In the genomic region with DNA sequence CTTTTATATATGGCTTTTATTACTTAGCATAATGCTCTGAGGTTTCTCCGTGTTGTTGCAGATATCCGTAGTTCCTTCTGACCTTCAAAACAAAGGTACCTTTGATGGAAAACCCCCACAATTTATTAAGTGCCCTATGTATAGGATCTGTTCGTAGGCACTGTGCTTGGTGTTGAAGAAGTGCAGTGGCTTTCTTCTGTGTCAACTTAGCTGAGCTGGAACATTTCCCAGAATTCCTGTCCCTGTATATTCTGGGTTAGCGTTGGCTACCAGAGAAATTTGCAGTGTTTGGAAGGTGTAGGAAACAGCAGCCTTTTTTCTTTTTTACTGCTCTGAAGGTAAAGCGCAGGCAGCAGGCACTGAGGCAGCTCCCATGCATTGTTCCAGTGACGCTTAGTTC, we compare ENCODE assay signal across 1 cellular context.
TF ChIP-seq lines count a peak whose summit lies in the region.

No MANE protein-coding gene starts in this region.

TF ChIP-seq in HepG2, 621 proteins besides CTCF, POLR2A, EP300 and RAD21:
- TF ChIP-seq HMG20A (CRISPR knock-in tag; IDR thresholded peaks at IDR 0.05; ENCODE audit: borderline replicate concordance), result no peak
- TF ChIP-seq, protein P1, sequence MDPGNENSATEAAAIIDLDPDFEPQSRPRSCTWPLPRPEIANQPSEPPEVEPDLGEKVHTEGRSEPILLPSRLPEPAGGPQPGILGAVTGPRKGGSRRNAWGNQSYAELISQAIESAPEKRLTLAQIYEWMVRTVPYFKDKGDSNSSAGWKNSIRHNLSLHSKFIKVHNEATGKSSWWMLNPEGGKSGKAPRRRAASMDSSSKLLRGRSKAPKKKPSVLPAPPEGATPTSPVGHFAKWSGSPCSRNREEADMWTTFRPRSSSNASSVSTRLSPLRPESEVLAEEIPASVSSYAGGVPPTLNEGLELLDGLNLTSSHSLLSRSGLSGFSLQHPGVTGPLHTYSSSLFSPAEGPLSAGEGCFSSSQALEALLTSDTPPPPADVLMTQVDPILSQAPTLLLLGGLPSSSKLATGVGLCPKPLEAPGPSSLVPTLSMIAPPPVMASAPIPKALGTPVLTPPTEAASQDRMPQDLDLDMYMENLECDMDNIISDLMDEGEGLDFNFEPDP (CRISPR knock-in tag; conservative IDR thresholded peaks at IDR 0.05), result 0 out of 2 replicates have a peak, but pooled peaks have one; percentile 50
- peak; percentile 31; the same call in 1 of the 2 replicates for TF ChIP-seq ZNF143 (CRISPR knock-in tag; IDR thresholded peaks at IDR 0.05)
